12 cellular contexts compared by ENCODE assay signal in genomic region chr17:47703191-47703591, GRCh38. TPM values are rescaled to one million over a fixed set of nuclear protein-coding genes. Genes with fewer than 3 reads are reported as not detected.
A peak's percentile ranks its signal among the peaks of the same experiment; 100 is the strongest.
DNase-seq lines count a peak whose midpoint lies in the region; ATAC-seq, FAIRE-seq and TF ChIP-seq lines count a peak whose summit lies in the region.
"Had no signal": no experiment of that assay in that cellular context is flagged by ENCODE, and none has a peak within 500 bp of the region (broad histone marks: within the 10 kb centered on the region; RNA-seq: fewer than 3 reads in every experiment).

No MANE protein-coding gene starts in this region.

- H3K4me3 ChIP-seq in right lobe of liver (no peak overlapping the region), HepG2 (replicated peaks in 1 of 3; ENCODE audit: insufficient read depth in 1 of 3, low read depth in 2 of 3, low read length in 3 of 3) (no peak overlapping the region), mesenchymal stem cell (ENCODE audit: insufficient read depth in 1 of 2, low read depth in 1 of 2, low read length in 2 of 2) (no peak overlapping the region), aorta (ENCODE audit: low read length in 2 of 2) (no peak overlapping the region), thyroid gland (replicated peaks in 1 of 3) (no peak overlapping the region), PC-3 (ENCODE audit: low read length) (no peak overlapping the region)

- no peak overlapping the region for H3K18ac ChIP-seq in mesenchymal stem cell (ENCODE audit: low read depth in 1 of 2, low read length in 2 of 2)

- no peak overlapping the region for H3K27ac ChIP-seq in right lobe of liver
- no peak overlapping the region for H3K27ac ChIP-seq in HepG2 (ENCODE audit: extremely low read length, insufficient read depth, low read length)
- H3K27ac ChIP-seq in mesenchymal stem cell (ENCODE audit: low read length, poor library complexity, severe bottlenecking): no peak overlapping the region
- no peak overlapping the region for H3K27ac ChIP-seq in aorta (ENCODE audit: low read depth in 1 of 2, low read length in 2 of 2)
- no peak overlapping the region for H3K27ac ChIP-seq in thyroid gland
- H3K27ac ChIP-seq in PC-3 (ENCODE audit: low read length): no peak overlapping the region

- intact Hi-C loops in right lobe of liver (cut with DNase I) (loop anchor here in 1 of 2 donors (10.0 kb wide), 1 partner anchor 102 kb away; no protein-coding TSS in a partner anchor), HepG2 (cut with micrococcal nuclease; ENCODE audit: unreplicated experiment) (no loop called here), aorta (cut with DNase I) (no loop called here), thyroid gland (cut with DNase I) (no loop called here), PC-3 (cut with micrococcal nuclease) (no loop called here)

- no peak for FAIRE-seq in HepG2 (lab: Jason Lieb, UNC)

- H3F3A ChIP-seq in PC-3 (ENCODE audit: low read length, unreplicated experiment): no peaks in the 10 kb centered on the region

- BruUV-seq in HepG2 (replicated peaks; lab: Mats Ljungman, UMichigan) (no TSS peak), PC-3 (replicated peaks; lab: Mats Ljungman, UMichigan) (no TSS peak)

- no peak overlapping the region for H3K9ac ChIP-seq in HepG2 (ENCODE audit: insufficient read depth, low read depth, low read length)
- no peak overlapping the region for H3K9ac ChIP-seq in mesenchymal stem cell (ENCODE audit: low read length)
- H3K9ac ChIP-seq in PC-3 (ENCODE audit: low read length): no peak overlapping the region

- in situ Hi-C loops in HepG2 (cut with HindIII; ENCODE audit: extremely low pct_ligation_motif_present, low pct_unique_long_range_greater_than_20kb): no loop called here

- H3K4ac ChIP-seq in mesenchymal stem cell (ENCODE audit: low read depth in 1 of 2, low read length in 2 of 2): no peak overlapping the region

- TF ChIP-seq CTCF in right lobe of liver (IDR thresholded peaks at IDR 0.05): no peak
- TF ChIP-seq CTCF in HepG2 (CRISPR knock-in tag; IDR thresholded peaks at IDR 0.05): no peak
- TF ChIP-seq CTCF in thyroid gland (IDR thresholded peaks at IDR 0.05): no peak
- TF ChIP-seq CTCF in PC-3 (conservative IDR thresholded peaks at IDR 0.05; ENCODE audit: low read depth, low read length): no peak

- DNase-seq in right lobe of liver: peak in 1 of 3 donors; percentile 46
- no peak for DNase-seq in HepG2 (ENCODE audit: low spot score)
- DNase-seq in activated CD8-positive, alpha-beta memory T cell treated with anti-CD3 and anti-CD28 coated beads, Interleukin-2, amount 10 ng/mL, durations not matched to agents 7 days and 5 days: peak; percentile 81
- DNase-seq in mesenchymal stem cell: no peak
- peak; percentile 43 to 71 for DNase-seq in aorta
- no peak for DNase-seq in retina
- DNase-seq in thyroid gland: no peak
- no peak for DNase-seq in PC-3
- DNase-seq: H7, mesendoderm, NCI-H446 treated with DMSO at 0.1 percent for 48 hours, SW 1271 had no signal

- no peaks in the 10 kb centered on the region for H3K9me3 ChIP-seq in right lobe of liver
- H3K9me3 ChIP-seq in HepG2 (ENCODE audit: low read length): no peaks in the 10 kb centered on the region
- H3K9me3 ChIP-seq in mesenchymal stem cell (ENCODE audit: control insufficient read depth, low read length): no peaks in the 10 kb centered on the region
- H3K9me3 ChIP-seq in aorta (ENCODE audit: control insufficient read depth, low read length): no peaks in the 10 kb centered on the region
- no peaks in the 10 kb centered on the region for H3K9me3 ChIP-seq in thyroid gland
- no peaks in the 10 kb centered on the region for H3K9me3 ChIP-seq in PC-3 (ENCODE audit: low read length)

- no peaks in the 10 kb centered on the region for H3K27me3 ChIP-seq in right lobe of liver
- H3K27me3 ChIP-seq in HepG2 (ENCODE audit: control insufficient read depth in 1 of 2, insufficient read depth in 2 of 2, low read length in 2 of 2): no peaks in the 10 kb centered on the region
- H3K27me3 ChIP-seq in mesenchymal stem cell (ENCODE audit: control insufficient read depth in 1 of 2, insufficient read depth in 1 of 2, low read length in 2 of 2): no peaks in the 10 kb centered on the region
- no peaks in the 10 kb centered on the region for H3K27me3 ChIP-seq in aorta (ENCODE audit: control insufficient read depth in 1 of 2, insufficient read depth in 2 of 2, low read length in 1 of 2)
- H3K27me3 ChIP-seq in thyroid gland: no peaks in the 10 kb centered on the region
- H3K27me3 ChIP-seq in PC-3 (ENCODE audit: low read length): no peaks in the 10 kb centered on the region

- TF ChIP-seq RAD21 in HepG2 (CRISPR knock-in tag; IDR thresholded peaks at IDR 0.05): no peak

- H4K91ac ChIP-seq in mesenchymal stem cell (ENCODE audit: low read length): peak overlapping the region; percentile 20

- H3K27me3 Mint-ChIP-seq in activated CD8-positive, alpha-beta memory T cell treated with anti-CD3 and anti-CD28 coated beads, Interleukin-2, amount 10 ng/mL, durations not matched to agents 7 days and 5 days: no peaks in the 10 kb centered on the region

- H3K4me3 Mint-ChIP-seq in activated CD8-positive, alpha-beta memory T cell treated with anti-CD3 and anti-CD28 coated beads, Interleukin-2, amount 10 ng/mL, durations not matched to agents 7 days and 5 days: peak overlapping the region; percentile 37

- peaks cover 84% of the 10 kb centered on the region for H3K4me1 Mint-ChIP-seq in activated CD8-positive, alpha-beta memory T cell treated with anti-CD3 and anti-CD28 coated beads, Interleukin-2, amount 10 ng/mL, durations not matched to agents 7 days and 5 days

- 63% methylated on average over 9 of the region's 15 CpGs for WGBS in right lobe of liver (ENCODE audit: insufficient coverage, low coverage, low lambda C conversion rate, missing lambda C conversion rate)
- WGBS in HepG2 (ENCODE audit: low lambda C conversion rate): 93% methylated on average over 15 of the region's 15 CpGs
- WGBS in mesenchymal stem cell: 75% methylated on average over 4 of the region's 15 CpGs
- 78 to 83% methylated on average over 13 to 15 of the region's 15 CpGs for WGBS in aorta, 2 donors
- WGBS in thyroid gland, 2 donors: 69 to 80% methylated on average over 14 to 15 of the region's 15 CpGs

- no peaks in the 10 kb centered on the region for H3K9me2 ChIP-seq in PC-3 (replicated peaks; ENCODE audit: low read length)

- no peaks in the 10 kb centered on the region for H4K20me1 ChIP-seq in HepG2 (ENCODE audit: insufficient read depth, low read length)
- H4K20me1 ChIP-seq in PC-3 (ENCODE audit: low read length): no peaks in the 10 kb centered on the region

- no peaks in the 10 kb centered on the region for H3K36me3 Mint-ChIP-seq in activated CD8-positive, alpha-beta memory T cell treated with anti-CD3 and anti-CD28 coated beads, Interleukin-2, amount 10 ng/mL, durations not matched to agents 7 days and 5 days

- H3K4me1 ChIP-seq in right lobe of liver: no peaks in the 10 kb centered on the region
- peaks cover 6% of the 10 kb centered on the region for H3K4me1 ChIP-seq in HepG2 (ENCODE audit: insufficient read depth, low read length)
- H3K4me1 ChIP-seq in mesenchymal stem cell (ENCODE audit: control insufficient read depth, insufficient read depth, low read depth, low read length): peaks cover 18% of the 10 kb centered on the region
- no peaks in the 10 kb centered on the region for H3K4me1 ChIP-seq in aorta (ENCODE audit: control insufficient read depth in 1 of 2, insufficient read depth in 2 of 2, low read length in 2 of 2)
- no peaks in the 10 kb centered on the region for H3K4me1 ChIP-seq in thyroid gland
- H3K4me1 ChIP-seq in PC-3 (ENCODE audit: insufficient read depth, low read length): no peaks in the 10 kb centered on the region

- peak in 3 of 4 donors; percentile 9 to 26 (median 11) for ATAC-seq in right lobe of liver
- no peak for ATAC-seq in HepG2
- peak; percentile 37 for ATAC-seq in activated CD8-positive, alpha-beta memory T cell treated with anti-CD3 and anti-CD28 coated beads, Interleukin-2, amount 10 ng/mL, durations not matched to agents 7 days and 5 days
- ATAC-seq in aorta (ENCODE audit: low FRiP score): no peak
- ATAC-seq in PC-3: no peak

- no peak overlapping the region for H2AFZ ChIP-seq in HepG2 (ENCODE audit: low read length)
- no peak overlapping the region for H2AFZ ChIP-seq in mesenchymal stem cell (ENCODE audit: low read depth, low read length)
- no peak overlapping the region for H2AFZ ChIP-seq in PC-3 (ENCODE audit: low read length)

- no peaks in the 10 kb centered on the region for H3K9me3 Mint-ChIP-seq in activated CD8-positive, alpha-beta memory T cell treated with anti-CD3 and anti-CD28 coated beads, Interleukin-2, amount 10 ng/mL, durations not matched to agents 7 days and 5 days (ENCODE audit: low read depth)

- POLR2A ChIA-PET in HepG2 (lab: Yijun Ruan, JAX): no interaction called here
- POLR2A ChIA-PET in PC-3 (lab: Charles Lee; ENCODE audit: unreplicated experiment): no interaction called here

- H3K4me2 ChIP-seq in HepG2 (ENCODE audit: low read depth, low read length): no peak overlapping the region
- H3K4me2 ChIP-seq in mesenchymal stem cell (ENCODE audit: low read length, poor library complexity, severe bottlenecking): no peak overlapping the region
- H3K4me2 ChIP-seq in PC-3 (ENCODE audit: low read length): no peak overlapping the region

- H3K23ac ChIP-seq in mesenchymal stem cell (ENCODE audit: low read length in 2 of 2): no peak overlapping the region

- H2BK12ac ChIP-seq in mesenchymal stem cell (ENCODE audit: low read length in 2 of 2): no peak overlapping the region

- no peak overlapping the region for H2AK5ac ChIP-seq in mesenchymal stem cell (ENCODE audit: low read length, severe bottlenecking)

- H2BK120ac ChIP-seq in mesenchymal stem cell (ENCODE audit: low read depth, low read length): no peak overlapping the region

- no peak overlapping the region for H3K14ac ChIP-seq in mesenchymal stem cell (ENCODE audit: low read length in 2 of 2)

- no peak for TF ChIP-seq EP300 in HepG2 (IDR thresholded peaks at IDR 0.05; ENCODE audit: low read depth in 2 of 2, low read length in 2 of 2)
- no peak for TF ChIP-seq EP300 in HepG2 (CRISPR knock-in tag; IDR thresholded peaks at IDR 0.05; ENCODE audit: borderline replicate concordance)

- no peak for TF ChIP-seq POLR2A in right lobe of liver (IDR thresholded peaks at IDR 0.05)
- TF ChIP-seq POLR2A in HepG2 (IDR thresholded peaks at IDR 0.05; ENCODE audit: insufficient read depth in 1 of 2, low read depth in 2 of 2, low read length in 2 of 2): no peak
- TF ChIP-seq POLR2A in thyroid gland (IDR thresholded peaks at IDR 0.05): no peak

- no peak overlapping the region for H4K8ac ChIP-seq in mesenchymal stem cell (ENCODE audit: low read length)

- no peak overlapping the region for H2BK15ac ChIP-seq in mesenchymal stem cell (ENCODE audit: low read depth, poor library complexity, severe bottlenecking)

- peak overlapping the region; percentile 92 for H3K27ac Mint-ChIP-seq in activated CD8-positive, alpha-beta memory T cell treated with anti-CD3 and anti-CD28 coated beads, Interleukin-2, amount 10 ng/mL, durations not matched to agents 7 days and 5 days

- peaks cover 4% of the 10 kb centered on the region for H3K79me1 ChIP-seq in mesenchymal stem cell (replicated peaks; ENCODE audit: low read length, poor library complexity, severe bottlenecking)

- H3K36me3 ChIP-seq in right lobe of liver: no peaks in the 10 kb centered on the region
- H3K36me3 ChIP-seq in HepG2 (replicated peaks in 1 of 2; ENCODE audit: control insufficient read depth in 1 of 2, insufficient read depth in 2 of 2, low read length in 2 of 2): peaks cover 0 to 1% of the 10 kb centered on the region in 2 experiments; a peak in 1 of 5 replicates
- H3K36me3 ChIP-seq in mesenchymal stem cell (ENCODE audit: control insufficient read depth in 1 of 2, insufficient read depth in 2 of 2, low read depth in 1 of 2, low read length in 2 of 2): peaks cover 63 to 71% of the 10 kb centered on the region in 2 experiments
- H3K36me3 ChIP-seq in aorta (ENCODE audit: control insufficient read depth in 1 of 2, insufficient read depth in 2 of 2, low read length in 1 of 2): no peaks in the 10 kb centered on the region
- H3K36me3 ChIP-seq in thyroid gland: peaks cover 0 to 3% of the 10 kb centered on the region in 2 donors
- H3K36me3 ChIP-seq in PC-3 (ENCODE audit: low read depth, low read length): no peaks in the 10 kb centered on the region

- CTCF ChIA-PET in HepG2 (lab: Yijun Ruan, JAX; ENCODE audit: low intra/inter-chr PET ratio, low total read pairs) (no interaction called here), PC-3 (lab: Charles Lee) (no interaction called here)
- CTCF ChIA-PET in activated CD8-positive, alpha-beta memory T cell treated with anti-CD3 and anti-CD28 coated beads, Interleukin-2, amount 10 ng/mL, durations not matched to agents 7 days and 5 days (lab: Charles Lee): interaction anchor here (7.0 to 14.9 kb wide), 3 partner anchors 13 to 40 kb away, joined by 87 to 263 read pairs (median 157); partner anchors contain the start of gene TBX21

- no peak overlapping the region for H2BK5ac ChIP-seq in mesenchymal stem cell (ENCODE audit: low read depth, low read length, poor library complexity, severe bottlenecking)

- no peaks in the 10 kb centered on the region for H3K79me2 ChIP-seq in HepG2 (ENCODE audit: insufficient read depth, low read length)
- H3K79me2 ChIP-seq in PC-3 (ENCODE audit: low read length): no peaks in the 10 kb centered on the region

RNA-seq across cellular contexts. Expression of gene TBKBP1, which starts 9.2 kb away (rescaled TPM):
- 1 to 10 TPM; 1.2 to 3.2 (median 2.2) TPM for total RNA-seq in right lobe of liver
- total RNA-seq in HepG2 (2016; rRNA removed; fragmentation: Illumina TruSeq; extraction: Trizol): 2.6 and 3.0 TPM in 2 replicates
- total RNA-seq in HepG2 (2016; cell fraction: cytosol; rRNA removed; fragmentation: Illumina TruSeq; extraction: Trizol; ENCODE audit: low read depth): 0.88 and 1.4 TPM in 2 replicates
- 2.8 and 3.8 TPM in 2 replicates for total RNA-seq in HepG2 (2016; cell fraction: insoluble cytoplasmic fraction; rRNA removed; fragmentation: Illumina TruSeq; extraction: Trizol)
- 2.5 and 2.9 TPM in 2 replicates for total RNA-seq in HepG2 (2016; cell fraction: membrane; rRNA removed; fragmentation: Illumina TruSeq; extraction: Trizol)
- total RNA-seq in HepG2 (2016; cell fraction: nucleus; rRNA removed; fragmentation: Illumina TruSeq; extraction: Trizol): 2.6 and 4.3 TPM in 2 replicates
- 7.0 and 10.9 TPM in 2 replicates for polyA plus RNA-seq in HepG2 (2011; rRNA removed)
- 4.9 and 5.8 TPM in 2 replicates for polyA plus RNA-seq in HepG2 (2011; cell fraction: cytosol; rRNA removed)
- polyA plus RNA-seq in HepG2 (2011; cell fraction: nucleus; rRNA removed): 50.3 and 56.8 TPM in 2 replicates
- 11.8 and 15.7 TPM in 2 replicates for polyA plus RNA-seq in HepG2 (2012)
- polyA plus RNA-seq in HepG2 (2016; cell fraction: cytosol; fragmentation: Illumina TruSeq; extraction: Trizol; ENCODE audit: low read depth): 0.86 and 1.4 TPM in 2 replicates
- 2.8 and 3.9 TPM in 2 replicates for polyA plus RNA-seq in HepG2 (2016; cell fraction: insoluble cytoplasmic fraction; fragmentation: Illumina TruSeq; extraction: Trizol; ENCODE audit: low read depth)
- 1.6 and 2.8 TPM in 2 replicates for polyA plus RNA-seq in HepG2 (2016; cell fraction: membrane; fragmentation: Illumina TruSeq; extraction: Trizol; ENCODE audit: low read depth)
- polyA plus RNA-seq in HepG2 (2016; cell fraction: nucleus; fragmentation: Illumina TruSeq; extraction: Trizol; ENCODE audit: insufficient read depth, low read depth): 17.9 and 18.3 TPM in 2 replicates
- 0.16 and 7.4 TPM in 2 replicates for polyA minus RNA-seq in HepG2 (2011; rRNA and poly(A)+ RNA removed; ENCODE audit: low replicate concordance)
- polyA minus RNA-seq in HepG2 (2011; cell fraction: cytosol; rRNA and poly(A)+ RNA removed): 1.8 and 5.3 TPM in 2 replicates
- polyA minus RNA-seq in HepG2 (2011; cell fraction: nucleus; rRNA and poly(A)+ RNA removed): 4.2 and 6.6 TPM in 2 replicates
- 1 to 10 TPM; 2.6 to 3.0 TPM for total RNA-seq in activated CD8-positive, alpha-beta memory T cell treated with anti-CD3 and anti-CD28 coated beads, Interleukin-2, amount 10 ng/mL, durations not matched to agents 7 days and 5 days
- polyA plus RNA-seq in mesenchymal stem cell (2013, experiment 1 of 2): 11.9 TPM
- 11.7 TPM for polyA plus RNA-seq in mesenchymal stem cell (2013, experiment 2 of 2)
- total RNA-seq in aorta: 10 to 100 TPM; 13.2 to 20.2 TPM
- 10 to 100 TPM in 1 of 2 donors, 1 to 10 TPM in 1; 9.3 to 16.2 TPM for polyA plus RNA-seq in aorta
- total RNA-seq in thyroid gland: 10 to 100 TPM in 2 of 4 donors, 1 to 10 TPM in 2; 8.2 to 11.0 (median 10.0) TPM
- total RNA-seq in PC-3 (2014; rRNA removed): 9.0 and 12.8 TPM in 2 replicates

RNA-seq across cellular contexts. Expression of gene TBX21, which starts 29.8 kb away (rescaled TPM):
- total RNA-seq in right lobe of liver: under 1 TPM in 5 of 6 experiments, not detected in 1; 0.19 to 0.56 (median 0.24) TPM
- not detected in 2 replicates for total RNA-seq in HepG2 (2016; rRNA removed; fragmentation: Illumina TruSeq; extraction: Trizol)
- total RNA-seq in HepG2 (2016; cell fraction: cytosol; rRNA removed; fragmentation: Illumina TruSeq; extraction: Trizol; ENCODE audit: low read depth): not detected in 2 replicates
- not detected in 2 replicates for total RNA-seq in HepG2 (2016; cell fraction: insoluble cytoplasmic fraction; rRNA removed; fragmentation: Illumina TruSeq; extraction: Trizol)
- total RNA-seq in HepG2 (2016; cell fraction: membrane; rRNA removed; fragmentation: Illumina TruSeq; extraction: Trizol): not detected in 2 replicates
- not detected in 2 replicates for total RNA-seq in HepG2 (2016; cell fraction: nucleus; rRNA removed; fragmentation: Illumina TruSeq; extraction: Trizol)
- not detected in 2 replicates for polyA plus RNA-seq in HepG2 (2011; rRNA removed)
- not detected in 2 replicates for polyA plus RNA-seq in HepG2 (2011; cell fraction: cytosol; rRNA removed)
- polyA plus RNA-seq in HepG2 (2011; cell fraction: nucleus; rRNA removed): 0.08 TPM in 1 of 2 replicates, not detected in the other
- not detected in 2 replicates for polyA plus RNA-seq in HepG2 (2012)
- polyA plus RNA-seq in HepG2 (2016; cell fraction: cytosol; fragmentation: Illumina TruSeq; extraction: Trizol; ENCODE audit: low read depth): not detected in 2 replicates
- not detected in 2 replicates for polyA plus RNA-seq in HepG2 (2016; cell fraction: insoluble cytoplasmic fraction; fragmentation: Illumina TruSeq; extraction: Trizol; ENCODE audit: low read depth)
- not detected in 2 replicates for polyA plus RNA-seq in HepG2 (2016; cell fraction: membrane; fragmentation: Illumina TruSeq; extraction: Trizol; ENCODE audit: low read depth)
- not detected in 2 replicates for polyA plus RNA-seq in HepG2 (2016; cell fraction: nucleus; fragmentation: Illumina TruSeq; extraction: Trizol; ENCODE audit: insufficient read depth, low read depth)
- polyA minus RNA-seq in HepG2 (2011; rRNA and poly(A)+ RNA removed; ENCODE audit: low replicate concordance): not detected in 2 replicates
- polyA minus RNA-seq in HepG2 (2011; cell fraction: cytosol; rRNA and poly(A)+ RNA removed): not detected in 2 replicates
- polyA minus RNA-seq in HepG2 (2011; cell fraction: nucleus; rRNA and poly(A)+ RNA removed): not detected in 2 replicates
- total RNA-seq in activated CD8-positive, alpha-beta memory T cell treated with anti-CD3 and anti-CD28 coated beads, Interleukin-2, amount 10 ng/mL, durations not matched to agents 7 days and 5 days: 10 to 100 TPM; 59.0 to 68.4 TPM
- polyA plus RNA-seq in mesenchymal stem cell (2013, experiment 1 of 2): not detected
- polyA plus RNA-seq in mesenchymal stem cell (2013, experiment 2 of 2): not detected
- total RNA-seq in aorta: under 1 TPM; 0.39 to 0.99 TPM
- not detected for polyA plus RNA-seq in aorta
- total RNA-seq in thyroid gland: 1 to 10 TPM in 2 of 4 donors, under 1 TPM in 2; 0.40 to 2.9 (median 0.87) TPM
- not detected in 2 replicates for total RNA-seq in PC-3 (2014; rRNA removed)
- total RNA-seq: H7 had no signal

RNA-seq across cellular contexts. Expression of gene KPNB1, which starts 53.5 kb away (rescaled TPM):
- total RNA-seq in right lobe of liver: 100 to 1,000 TPM in 2 of 6 experiments, 10 to 100 TPM in 4; 80.8 to 104 (median 94.5) TPM
- total RNA-seq in HepG2 (2016; rRNA removed; fragmentation: Illumina TruSeq; extraction: Trizol): 424 and 443 TPM in 2 replicates
- total RNA-seq in HepG2 (2016; cell fraction: cytosol; rRNA removed; fragmentation: Illumina TruSeq; extraction: Trizol; ENCODE audit: low read depth): 39.2 and 44.6 TPM in 2 replicates
- 408 and 433 TPM in 2 replicates for total RNA-seq in HepG2 (2016; cell fraction: insoluble cytoplasmic fraction; rRNA removed; fragmentation: Illumina TruSeq; extraction: Trizol)
- 113 and 126 TPM in 2 replicates for total RNA-seq in HepG2 (2016; cell fraction: membrane; rRNA removed; fragmentation: Illumina TruSeq; extraction: Trizol)
- 217 and 252 TPM in 2 replicates for total RNA-seq in HepG2 (2016; cell fraction: nucleus; rRNA removed; fragmentation: Illumina TruSeq; extraction: Trizol)
- 164 and 169 TPM in 2 replicates for polyA plus RNA-seq in HepG2 (2011; rRNA removed)
- 81.9 and 93.5 TPM in 2 replicates for polyA plus RNA-seq in HepG2 (2011; cell fraction: cytosol; rRNA removed)
- polyA plus RNA-seq in HepG2 (2011; cell fraction: nucleus; rRNA removed): 158 and 166 TPM in 2 replicates
- polyA plus RNA-seq in HepG2 (2012): 249 and 287 TPM in 2 replicates
- 7.4 and 10.3 TPM in 2 replicates for polyA plus RNA-seq in HepG2 (2016; cell fraction: cytosol; fragmentation: Illumina TruSeq; extraction: Trizol; ENCODE audit: low read depth)
- 390 TPM in 2 replicates for polyA plus RNA-seq in HepG2 (2016; cell fraction: insoluble cytoplasmic fraction; fragmentation: Illumina TruSeq; extraction: Trizol; ENCODE audit: low read depth)
- polyA plus RNA-seq in HepG2 (2016; cell fraction: membrane; fragmentation: Illumina TruSeq; extraction: Trizol; ENCODE audit: low read depth): 36.4 and 43.8 TPM in 2 replicates
- 416 and 457 TPM in 2 replicates for polyA plus RNA-seq in HepG2 (2016; cell fraction: nucleus; fragmentation: Illumina TruSeq; extraction: Trizol; ENCODE audit: insufficient read depth, low read depth)
- 266 and 436 TPM in 2 replicates for polyA minus RNA-seq in HepG2 (2011; rRNA and poly(A)+ RNA removed; ENCODE audit: low replicate concordance)
- 150 and 163 TPM in 2 replicates for polyA minus RNA-seq in HepG2 (2011; cell fraction: cytosol; rRNA and poly(A)+ RNA removed)
- polyA minus RNA-seq in HepG2 (2011; cell fraction: nucleus; rRNA and poly(A)+ RNA removed): 84.6 and 120 TPM in 2 replicates
- 100 to 1,000 TPM; 413 to 525 TPM for total RNA-seq in activated CD8-positive, alpha-beta memory T cell treated with anti-CD3 and anti-CD28 coated beads, Interleukin-2, amount 10 ng/mL, durations not matched to agents 7 days and 5 days
- 228 TPM for polyA plus RNA-seq in mesenchymal stem cell (2013, experiment 1 of 2)
- 191 TPM for polyA plus RNA-seq in mesenchymal stem cell (2013, experiment 2 of 2)
- 100 to 1,000 TPM; 171 to 202 TPM for total RNA-seq in aorta
- polyA plus RNA-seq in aorta: 10 to 100 TPM; 39.4 to 58.9 TPM
- 100 to 1,000 TPM; 134 to 207 (median 170) TPM for total RNA-seq in thyroid gland
- 390 and 437 TPM in 2 replicates for total RNA-seq in PC-3 (2014; rRNA removed)

Comparison
In these comparisons a context has a peak if more than half of its experiments do, and no peak if none do; other contexts are left out.
1. ATAC-seq: peak in right lobe of liver (3 of 4) and activated CD8-positive, alpha-beta memory T cell treated with anti-CD3 and anti-CD28 coated beads, Interleukin-2, amount 10 ng/mL, durations not matched to agents 7 days and 5 days (single experiment); none in HepG2 (single experiment), aorta (single experiment) and PC-3 (single experiment).
2. DNase-seq: peak in activated CD8-positive, alpha-beta memory T cell treated with anti-CD3 and anti-CD28 coated beads, Interleukin-2, amount 10 ng/mL, durations not matched to agents 7 days and 5 days (single experiment) and aorta (2 of 2); none in HepG2 (single experiment), mesenchymal stem cell (single experiment), retina (single experiment), thyroid gland (0 of 2) and PC-3 (single experiment).
3. RNA of gene TBX21, which starts 29.8 kb away (total RNA-seq): 59.0 to 68.4 TPM in activated CD8-positive, alpha-beta memory T cell treated with anti-CD3 and anti-CD28 coated beads, Interleukin-2, amount 10 ng/mL, durations not matched to agents 7 days and 5 days; 0.40 to 2.9 TPM in thyroid gland, 0.39 to 0.99 TPM in aorta, 0.19 to 0.56 TPM in right lobe of liver, not detected in HepG2 and not detected in PC-3; every median in the first group is over 10 times any median in the second.